8 cellular contexts compared by ENCODE assay signal in genomic region chr6:156977527-156978291, GRCh38.
DNase-seq lines count a peak whose midpoint lies in the region; ATAC-seq, FAIRE-seq and TF ChIP-seq lines count a peak whose summit lies in the region.

No MANE protein-coding gene starts in this region.

- peaks cover 22 to 24% (median 23%) of the 10 kb centered on the region in 3 donors for H3K4me1 ChIP-seq in pancreas

- DNase-seq in GM04504 (ENCODE audit: low read depth): peak; percentile 46
- peak; percentile 44 for DNase-seq in NCI-H2029 (lab: John Stamatoyannopoulos, UW)
- peak; percentile 63 for DNase-seq in cerebellar cortex (ENCODE audit: low spot score)
- peak in 2 of 6 donors; percentile 23 to 36 for DNase-seq in pancreas
- DNase-seq in SIG-M5 (lab: John Stamatoyannopoulos, UW): no peak
- DNase-seq in nucleus accumbens (lab: John Stamatoyannopoulos, UW): no peak
- no peak for DNase-seq in progenitor cell of endocrine pancreas (ENCODE audit: low spot score, unreplicated experiment)

- H3K27ac Mint-ChIP-seq in progenitor cell of endocrine pancreas: no peak overlapping the region

- no peaks in the 10 kb centered on the region for H3K27me3 ChIP-seq in pancreas

- TF ChIP-seq CTCF in pancreas (IDR thresholded peaks at IDR 0.05) (no peak), progenitor cell of endocrine pancreas (IDR thresholded peaks at IDR 0.05; ENCODE audit: unreplicated experiment) (no peak)

- ATAC-seq in pancreas: peak; percentile 48 to 75 (median 73)
- ATAC-seq in GM19452 (IDR thresholded peaks at IDR 0.05; ENCODE audit: unreplicated experiment): no peak

- no peak overlapping the region for H3K4me3 Mint-ChIP-seq in progenitor cell of endocrine pancreas (ENCODE audit: low read depth)

- WGBS in pancreas, 2 donors: 33 to 40% methylated on average over 8 of the region's 8 CpGs

- no peaks in the 10 kb centered on the region for H3K27me3 Mint-ChIP-seq in progenitor cell of endocrine pancreas

- H3K27ac ChIP-seq in pancreas: no peak overlapping the region

- no peak for FAIRE-seq in pancreas (lab: Jason Lieb, UNC)

- no peaks in the 10 kb centered on the region for H3K9me3 Mint-ChIP-seq in progenitor cell of endocrine pancreas (ENCODE audit: low read depth)

- no peaks in the 10 kb centered on the region for H3K36me3 ChIP-seq in pancreas

- H3K4me1 Mint-ChIP-seq in progenitor cell of endocrine pancreas (ENCODE audit: low read depth): peaks cover 44% of the 10 kb centered on the region

- no peaks in the 10 kb centered on the region for H3K9me3 ChIP-seq in pancreas

- H3K4me3 ChIP-seq in pancreas: no peak overlapping the region

- no peaks in the 10 kb centered on the region for H3K36me3 Mint-ChIP-seq in progenitor cell of endocrine pancreas (ENCODE audit: insufficient read depth)

- intact Hi-C loops in pancreas (cut with DNase I): no loop called here

Comparison
In these comparisons a context has a peak if more than half of its experiments do, and no peak if none do; other contexts are left out.
1. DNase-seq: peak in GM04504 (single experiment), NCI-H2029 (single experiment) and cerebellar cortex (single experiment); none in SIG-M5 (single experiment), nucleus accumbens (0 of 56) and progenitor cell of endocrine pancreas (single experiment).